28 cellular contexts compared by ENCODE assay signal in genomic region chr15:56047354-56047753, GRCh38. TPM values are rescaled to one million over a fixed set of nuclear protein-coding genes. Genes with fewer than 3 reads are reported as not detected.
A peak's percentile ranks its signal among the peaks of the same experiment; 100 is the strongest.
DNase-seq lines count a peak whose midpoint lies in the region; ATAC-seq and TF ChIP-seq lines count a peak whose summit lies in the region.
"Had no signal": no experiment of that assay in that cellular context is flagged by ENCODE, and none has a peak within 500 bp of the region (broad histone marks: within the 10 kb centered on the region; RNA-seq: fewer than 3 reads in every experiment).

No MANE protein-coding gene starts in this region.

- H3K27ac ChIP-seq in breast epithelium (no peak overlapping the region), foreskin keratinocyte (no peak overlapping the region)
- H3K27ac ChIP-seq: adrenal gland, coronary artery, stomach, thyroid gland had no signal

- POLR2A ChIA-PET in MCF 10A (lab: Yijun Ruan, JAX) = interaction anchor here (0.8 to 1.5 kb wide), 4 partner anchors 46 to 54 kb away, joined by 3 to 5 read pairs (median 4); partner anchors contain the start of gene NEDD4

- no peaks in the 10 kb centered on the region for H3K36me3 ChIP-seq in breast epithelium
- H3K36me3 ChIP-seq: adrenal gland, stomach, thyroid gland had no signal

- peak overlapping the region; percentile 43 for H3K27ac Mint-ChIP-seq in MCF 10A (ENCODE audit: low read depth, unreplicated experiment)
- H3K27ac Mint-ChIP-seq: activated CD4-positive, alpha-beta T cell treated with anti-CD3 and anti-CD28 coated beads, Interleukin-2, amount 10 ng/mL, durations not matched to agents 7 days and 5 days; CD4-positive, alpha-beta T cell; GM23338; natural killer cell; WTC11 had no signal

- H3K36me3 Mint-ChIP-seq in MCF 10A (ENCODE audit: insufficient read depth, unreplicated experiment) = no peaks in the 10 kb centered on the region
- H3K36me3 Mint-ChIP-seq: natural killer cell, WTC11 had no signal

- H3K4me1 Mint-ChIP-seq in MCF 10A (ENCODE audit: insufficient read depth, unreplicated experiment) = peaks cover 13% of the 10 kb centered on the region

- no peaks in the 10 kb centered on the region for H3K9me3 ChIP-seq in breast epithelium
- H3K9me3 ChIP-seq: adrenal gland, thyroid gland had no signal

- H3K27me3 Mint-ChIP-seq in MCF 10A (ENCODE audit: insufficient read depth, unreplicated experiment) = no peaks in the 10 kb centered on the region
- H3K27me3 Mint-ChIP-seq: CD4-positive, alpha-beta T cell had no signal

- H3K27me3 ChIP-seq in breast epithelium (no peaks in the 10 kb centered on the region), foreskin keratinocyte (no peaks in the 10 kb centered on the region)
- H3K27me3 ChIP-seq: adrenal gland, stomach, thyroid gland had no signal

- DNase-seq in MCF 10A (ENCODE audit: unreplicated experiment) (no peak), breast epithelium (ENCODE audit: low spot score in 2 of 2) (no peak), astrocyte of the hippocampus (ENCODE audit: low read depth, low spot score) (peak; percentile 64), foreskin keratinocyte (peak in 1 of 2 donors; percentile 62), AG20443 (ENCODE audit: low spot score) (no peak), EL (no peak), COLO668 (lab: John Stamatoyannopoulos, UW; ENCODE audit: unreplicated experiment) (no peak)
- DNase-seq: 8988T; activated CD4-positive, alpha-beta T cell treated with anti-CD3 and anti-CD28 coated beads, Interleukin-2, amount 10 ng/mL, durations not matched to agents 7 days and 5 days; activated naive CD4-positive, alpha-beta T cell; activated T-cell treated with anti-CD3 and anti-CD28 coated beads, Interleukin-2, amount 50 U/mL, for 4 hours; adrenal gland; CD4-positive, alpha-beta T cell; DMS153; Karpas-422; natural killer cell; NCI-H1694; NCI-H510A; stimulated activated CD4-positive, alpha-beta T cell treated with anti-CD3 and anti-CD28 coated beads, Interleukin-2, amount 100 ng/mL, for 24 hours; stomach; T-helper 9 cell; thyroid gland had no signal

- BruUV-seq in MCF 10A (replicated peaks; lab: Mats Ljungman, UMichigan) = no TSS peak

- TF ChIP-seq POLR2A in breast epithelium (IDR thresholded peaks at IDR 0.05) = no peak

- H3K4me1 ChIP-seq in breast epithelium = no peaks in the 10 kb centered on the region
- peaks cover 12% of the 10 kb centered on the region for H3K4me1 ChIP-seq in foreskin keratinocyte
- H3K4me1 ChIP-seq: adrenal gland, stomach, thyroid gland had no signal

- CTCF ChIA-PET in MCF 10A (lab: Yijun Ruan, JAX) = interaction anchor here (0.6 to 2.3 kb wide), 5 partner anchors 16 to 130 kb away, joined by 3 to 16 read pairs (median 3); partner anchors contain the start of gene NEDD4

- H3K4me3 ChIP-seq in breast epithelium = no peak overlapping the region
- H3K4me3 ChIP-seq: adrenal gland, coronary artery, GM23338, stomach, thyroid gland had no signal

- no peaks in the 10 kb centered on the region for H3K9me3 Mint-ChIP-seq in MCF 10A (ENCODE audit: unreplicated experiment)
- H3K9me3 Mint-ChIP-seq: CD4-positive, alpha-beta T cell; GM23338; natural killer cell had no signal

- ATAC-seq in foreskin keratinocyte = peak; percentile 82
- no peak for ATAC-seq in HG03571 (IDR thresholded peaks at IDR 0.05; ENCODE audit: unreplicated experiment)
- ATAC-seq: activated T-cell treated with anti-CD3 and anti-CD28 coated beads, Interleukin-2, amount 50 U/mL, for 4 hours; GM23338; HepG2; natural killer cell; Right ventricle myocardium inferior; WTC11 had no signal

- H3K4me3 Mint-ChIP-seq in MCF 10A (ENCODE audit: unreplicated experiment) = no peak overlapping the region
- H3K4me3 Mint-ChIP-seq: activated CD4-positive, alpha-beta T cell treated with anti-CD3 and anti-CD28 coated beads, Interleukin-2, amount 10 ng/mL, durations not matched to agents 7 days and 5 days; activated T-cell treated with anti-CD3 and anti-CD28 coated beads, Interleukin-2, amount 50 U/mL, for 4 hours; CD4-positive, alpha-beta T cell; GM23338; natural killer cell; WTC11 had no signal

- no peak for TF ChIP-seq CTCF in MCF 10A (IDR thresholded peaks at IDR 0.05; ENCODE audit: unreplicated experiment)
- TF ChIP-seq CTCF in breast epithelium (IDR thresholded peaks at IDR 0.05) = no peak
- TF ChIP-seq CTCF in foreskin keratinocyte (conservative IDR thresholded peaks at IDR 0.05) = no peak

- intact Hi-C loops in MCF 10A (cut with micrococcal nuclease) = no loop called here
- intact Hi-C loops in breast epithelium (cut with DNase I; ENCODE audit: low total_unique reads) = no loop called here

RNA-seq across cellular contexts. Expression of gene NEDD4, which starts 53.9 kb away (rescaled TPM):
- total RNA-seq in MCF 10A (2022) = 57.7 and 60.3 TPM in 2 replicates
- total RNA-seq in breast epithelium = 10 to 100 TPM; 13.0 to 19.6 (median 19.3) TPM
- 24.8 and 40.2 TPM in 2 replicates for total RNA-seq in foreskin keratinocyte
- polyA plus RNA-seq in foreskin keratinocyte = 3.9 and 7.8 TPM in 2 replicates
